20 cellular contexts compared by ENCODE assay signal in the genomic region with DNA sequence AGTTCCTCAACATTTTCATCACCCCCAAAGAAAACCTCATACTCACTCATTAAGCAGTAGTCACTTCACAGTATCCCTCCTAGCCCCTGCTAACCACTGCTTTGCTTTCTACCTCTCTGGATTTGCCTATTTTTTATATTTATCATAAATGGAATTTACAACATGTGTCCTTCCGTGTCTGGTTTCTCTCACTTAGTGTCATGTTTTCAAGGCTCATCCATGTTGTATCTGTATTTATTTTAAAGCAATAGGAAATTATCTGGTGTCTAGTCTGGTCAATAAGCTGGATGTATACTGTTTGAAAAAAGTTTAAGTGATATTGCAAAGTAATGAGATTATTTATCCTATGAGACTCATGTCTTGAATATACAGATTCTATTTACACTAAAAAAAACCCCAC.
"Had no signal": no experiment of that assay in that cellular context is flagged by ENCODE, and none has a peak within 500 bp of the region (broad histone marks: within the 10 kb centered on the region; RNA-seq: fewer than 3 reads in every experiment).

No MANE protein-coding gene starts in this region.

- H3K27me3 Mint-ChIP-seq: stimulated activated naive CD8-positive, alpha-beta T cell treated with anti-CD3 and anti-CD28 coated beads, Interleukin-15, Interleukin-2, amounts not matched to agents 100 ng/mL and 50 ng/mL, for 24 hours had no signal

- H3K4me3 ChIP-seq: ascending aorta, breast epithelium, gastroesophageal sphincter, heart right ventricle, left lung, uterus had no signal

- ATAC-seq: activated CD4-positive, CD25-positive, alpha-beta regulatory T cell treated with anti-CD3 and anti-CD28 coated beads, Interleukin-2, amount 50 U/mL, for 24 hours; activated CD8-positive, alpha-beta T cell treated with anti-CD3 and anti-CD28 coated beads, Interleukin-2, amount 10 ng/mL, durations not matched to agents 7 days and 5 days; activated T-cell treated with anti-CD3 and anti-CD28 coated beads, Interleukin-2, amount 50 U/mL, for 4 hours; esophagus mucosa; gastroesophageal sphincter; heart right ventricle; left lung had no signal

- DNase-seq: activated CD4-positive, alpha-beta T cell treated with anti-CD3 and anti-CD28 coated beads, Interleukin-2, amount 10 ng/mL, durations not matched to agents 7 days and 5 days; activated CD8-positive, alpha-beta memory T cell treated with anti-CD3 and anti-CD28 coated beads, Interleukin-2, amount 50 U/mL, for 4 hours; activated CD8-positive, alpha-beta T cell treated with anti-CD3 and anti-CD28 coated beads, Interleukin-2, amount 10 ng/mL, durations not matched to agents 7 days and 5 days; activated naive CD4-positive, alpha-beta T cell treated with anti-CD3 and anti-CD28 coated beads for 36 hours; activated T-cell treated with anti-CD3 and anti-CD28 coated beads, Interleukin-2, amount 50 U/mL, for 4 hours; cerebellar nuclear complex; effector CD8-positive, alpha-beta T cell; heart right ventricle; left lung; occipital lobe; stimulated activated CD4-positive, alpha-beta T cell treated with anti-CD3 and anti-CD28 coated beads, Interleukin-15, amount 100 ng/mL, for 24 hours; stimulated activated CD4-positive, alpha-beta T cell treated with anti-CD3 and anti-CD28 coated beads, Interleukin-2, amount 100 ng/mL, for 48 hours; T1000; uterus had no signal

- H3K27ac Mint-ChIP-seq: activated CD4-positive, alpha-beta T cell treated with anti-CD3 and anti-CD28 coated beads, Interleukin-2, amount 10 ng/mL, durations not matched to agents 7 days and 5 days; activated CD8-positive, alpha-beta T cell treated with anti-CD3 and anti-CD28 coated beads, Interleukin-2, amount 10 ng/mL, durations not matched to agents 7 days and 5 days; activated naive CD4-positive, alpha-beta T cell treated with anti-CD3 and anti-CD28 coated beads for 36 hours had no signal

- H3K4me3 Mint-ChIP-seq: activated CD4-positive, alpha-beta T cell treated with anti-CD3 and anti-CD28 coated beads, Interleukin-2, amount 10 ng/mL, durations not matched to agents 7 days and 5 days; activated CD8-positive, alpha-beta T cell treated with anti-CD3 and anti-CD28 coated beads, Interleukin-2, amount 10 ng/mL, durations not matched to agents 7 days and 5 days; activated naive CD4-positive, alpha-beta T cell treated with anti-CD3 and anti-CD28 coated beads for 36 hours; activated T-cell treated with anti-CD3 and anti-CD28 coated beads, Interleukin-2, amount 50 U/mL, for 4 hours; stimulated activated naive CD8-positive, alpha-beta T cell treated with anti-CD3 and anti-CD28 coated beads, Interleukin-15, Interleukin-2, amounts not matched to agents 100 ng/mL and 50 ng/mL, for 24 hours had no signal

- H3K9me3 Mint-ChIP-seq: activated CD4-positive, alpha-beta T cell treated with anti-CD3 and anti-CD28 coated beads, Interleukin-2, amount 10 ng/mL, durations not matched to agents 7 days and 5 days; activated naive CD4-positive, alpha-beta T cell treated with anti-CD3 and anti-CD28 coated beads for 36 hours; activated T-cell treated with anti-CD3 and anti-CD28 coated beads, Interleukin-2, amount 50 U/mL, for 4 hours; stimulated activated naive CD8-positive, alpha-beta T cell treated with anti-CD3 and anti-CD28 coated beads, Interleukin-15, Interleukin-2, amounts not matched to agents 100 ng/mL and 50 ng/mL, for 24 hours had no signal
